In the genomic region with DNA sequence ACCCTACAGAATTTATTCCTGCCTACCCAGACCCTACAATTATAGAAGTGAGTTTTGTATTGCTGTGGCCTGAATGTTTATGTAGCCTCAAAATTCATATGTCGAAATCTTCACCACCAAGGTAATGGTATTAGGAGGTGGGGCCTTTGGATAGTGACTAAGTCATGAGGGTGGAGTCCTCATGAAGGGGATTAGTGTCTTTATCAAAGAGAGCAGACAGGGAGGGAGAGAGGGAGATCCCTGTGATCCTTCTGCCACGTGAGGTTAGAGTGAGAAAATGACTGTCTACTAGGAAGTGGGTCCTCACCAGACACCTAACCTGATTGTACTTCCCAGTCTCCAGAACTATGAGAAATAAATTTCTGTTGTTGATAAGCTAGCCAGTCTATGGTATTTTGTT, we compare ENCODE assay signal across 1 cellular context.
TF ChIP-seq lines count a peak whose summit lies in the region.

No MANE protein-coding gene starts in this region.

TF ChIP-seq in K562, 482 proteins besides CTCF, POLR2A, EP300 and RAD21 (continued from another document and continues in another):
- TF ChIP-seq, protein P1, sequence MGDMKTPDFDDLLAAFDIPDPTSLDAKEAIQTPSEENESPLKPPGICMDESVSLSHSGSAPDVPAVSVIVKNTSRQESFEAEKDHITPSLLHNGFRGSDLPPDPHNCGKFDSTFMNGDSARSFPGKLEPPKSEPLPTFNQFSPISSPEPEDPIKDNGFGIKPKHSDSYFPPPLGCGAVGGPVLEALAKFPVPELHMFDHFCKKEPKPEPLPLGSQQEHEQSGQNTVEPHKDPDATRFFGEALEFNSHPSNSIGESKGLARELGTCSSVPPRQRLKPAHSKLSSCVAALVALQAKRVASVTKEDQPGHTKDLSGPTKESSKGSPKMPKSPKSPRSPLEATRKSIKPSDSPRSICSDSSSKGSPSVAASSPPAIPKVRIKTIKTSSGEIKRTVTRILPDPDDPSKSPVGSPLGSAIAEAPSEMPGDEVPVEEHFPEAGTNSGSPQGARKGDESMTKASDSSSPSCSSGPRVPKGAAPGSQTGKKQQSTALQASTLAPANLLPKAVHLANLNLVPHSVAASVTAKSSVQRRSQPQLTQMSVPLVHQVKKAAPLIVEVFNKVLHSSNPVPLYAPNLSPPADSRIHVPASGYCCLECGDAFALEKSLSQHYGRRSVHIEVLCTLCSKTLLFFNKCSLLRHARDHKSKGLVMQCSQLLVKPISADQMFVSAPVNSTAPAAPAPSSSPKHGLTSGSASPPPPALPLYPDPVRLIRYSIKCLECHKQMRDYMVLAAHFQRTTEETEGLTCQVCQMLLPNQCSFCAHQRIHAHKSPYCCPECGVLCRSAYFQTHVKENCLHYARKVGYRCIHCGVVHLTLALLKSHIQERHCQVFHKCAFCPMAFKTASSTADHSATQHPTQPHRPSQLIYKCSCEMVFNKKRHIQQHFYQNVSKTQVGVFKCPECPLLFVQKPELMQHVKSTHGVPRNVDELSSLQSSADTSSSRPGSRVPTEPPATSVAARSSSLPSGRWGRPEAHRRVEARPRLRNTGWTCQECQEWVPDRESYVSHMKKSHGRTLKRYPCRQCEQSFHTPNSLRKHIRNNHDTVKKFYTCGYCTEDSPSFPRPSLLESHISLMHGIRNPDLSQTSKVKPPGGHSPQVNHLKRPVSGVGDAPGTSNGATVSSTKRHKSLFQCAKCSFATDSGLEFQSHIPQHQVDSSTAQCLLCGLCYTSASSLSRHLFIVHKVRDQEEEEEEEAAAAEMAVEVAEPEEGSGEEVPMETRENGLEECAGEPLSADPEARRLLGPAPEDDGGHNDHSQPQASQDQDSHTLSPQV (IDR thresholded peaks at IDR 0.05): no peak
- TF ChIP-seq THRAP3 (IDR thresholded peaks at IDR 0.05; ENCODE audit: borderline replicate concordance) (no peak), CBFA2T3 (IDR thresholded peaks at IDR 0.05) (peak; percentile 91), CBX5 (IDR thresholded peaks at IDR 0.05; ENCODE audit: borderline replicate concordance, low read depth) (no peak), SMARCC2 (IDR thresholded peaks at IDR 0.05; ENCODE audit: low read depth) (peak; percentile 46; the same call in 1 of the 2 replicates), HCFC1 (IDR thresholded peaks at IDR 0.05; ENCODE audit: low read depth, low read length) (no peak), EZH2 (IDR thresholded peaks at IDR 0.05; ENCODE audit: borderline replicate concordance, low read depth, low read length) (no peak), ZC3H4 (CRISPR knock-in tag; IDR thresholded peaks at IDR 0.05; ENCODE audit: borderline replicate concordance) (no peak), ZNF354B (CRISPR knock-in tag; IDR thresholded peaks at IDR 0.05) (no peak), ZNF445 (CRISPR knock-in tag; IDR thresholded peaks at IDR 0.05; ENCODE audit: low read depth) (no peak), HMG20A (CRISPR knock-in tag; conservative IDR thresholded peaks at IDR 0.05) (no peak), NFIX (CRISPR knock-in tag; IDR thresholded peaks at IDR 0.05; ENCODE audit: low read depth) (no peak), POLR2AphosphoS5 (IDR thresholded peaks at IDR 0.05; ENCODE audit: control insufficient read depth, insufficient read depth, low read depth, low read length) (peak; percentile 53; the same call in 1 of the 2 replicates), HDAC2 (IDR thresholded peaks at IDR 0.05) (no peak), FOXK1 (CRISPR knock-in tag; IDR thresholded peaks at IDR 0.05; ENCODE audit: borderline replicate concordance) (no peak), SMARCA5 (IDR thresholded peaks at IDR 0.05) (no peak), MAZ (CRISPR knock-in tag; conservative IDR thresholded peaks at IDR 0.05 in 1 of 2, IDR thresholded peaks at IDR 0.05 in 1 of 2) (no peak; a peak in 1 of 4 replicates), ZNF311 (CRISPR knock-in tag; IDR thresholded peaks at IDR 0.05) (no peak), TAF15 (IDR thresholded peaks at IDR 0.05; ENCODE audit: low read depth, low read length) (no peak), ZNF668 (CRISPR knock-in tag; IDR thresholded peaks at IDR 0.05) (no peak), LCOR (CRISPR knock-in tag; IDR thresholded peaks at IDR 0.05) (no peak), ZKSCAN8 (CRISPR knock-in tag; IDR thresholded peaks at IDR 0.05) (no peak), SP1 (CRISPR knock-in tag; IDR thresholded peaks at IDR 0.05) (no peak), GABPB1 (CRISPR knock-in tag; IDR thresholded peaks at IDR 0.05) (no peak), NFYB (IDR thresholded peaks at IDR 0.05; ENCODE audit: extremely low read depth, insufficient read length) (no peak)
- TF ChIP-seq, protein P2, sequence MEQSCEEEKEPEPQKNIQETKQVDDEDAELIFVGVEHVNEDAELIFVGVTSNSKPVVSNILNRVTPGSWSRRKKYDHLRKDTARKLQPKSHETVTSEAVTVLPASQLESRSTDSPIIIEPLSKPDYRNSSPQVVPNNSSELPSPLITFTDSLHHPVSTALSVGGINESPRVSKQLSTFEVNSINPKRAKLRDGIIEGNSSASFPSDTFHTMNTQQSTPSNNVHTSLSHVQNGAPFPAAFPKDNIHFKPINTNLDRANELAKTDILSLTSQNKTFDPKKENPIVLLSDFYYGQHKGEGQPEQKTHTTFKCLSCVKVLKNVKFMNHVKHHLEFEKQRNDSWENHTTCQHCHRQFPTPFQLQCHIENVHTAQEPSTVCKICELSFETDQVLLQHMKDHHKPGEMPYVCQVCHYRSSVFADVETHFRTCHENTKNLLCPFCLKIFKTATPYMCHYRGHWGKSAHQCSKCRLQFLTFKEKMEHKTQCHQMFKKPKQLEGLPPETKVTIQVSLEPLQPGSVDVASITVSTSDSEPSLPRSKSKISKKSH (CRISPR knock-in tag; IDR thresholded peaks at IDR 0.05): no peak
- TF ChIP-seq, protein P3, sequence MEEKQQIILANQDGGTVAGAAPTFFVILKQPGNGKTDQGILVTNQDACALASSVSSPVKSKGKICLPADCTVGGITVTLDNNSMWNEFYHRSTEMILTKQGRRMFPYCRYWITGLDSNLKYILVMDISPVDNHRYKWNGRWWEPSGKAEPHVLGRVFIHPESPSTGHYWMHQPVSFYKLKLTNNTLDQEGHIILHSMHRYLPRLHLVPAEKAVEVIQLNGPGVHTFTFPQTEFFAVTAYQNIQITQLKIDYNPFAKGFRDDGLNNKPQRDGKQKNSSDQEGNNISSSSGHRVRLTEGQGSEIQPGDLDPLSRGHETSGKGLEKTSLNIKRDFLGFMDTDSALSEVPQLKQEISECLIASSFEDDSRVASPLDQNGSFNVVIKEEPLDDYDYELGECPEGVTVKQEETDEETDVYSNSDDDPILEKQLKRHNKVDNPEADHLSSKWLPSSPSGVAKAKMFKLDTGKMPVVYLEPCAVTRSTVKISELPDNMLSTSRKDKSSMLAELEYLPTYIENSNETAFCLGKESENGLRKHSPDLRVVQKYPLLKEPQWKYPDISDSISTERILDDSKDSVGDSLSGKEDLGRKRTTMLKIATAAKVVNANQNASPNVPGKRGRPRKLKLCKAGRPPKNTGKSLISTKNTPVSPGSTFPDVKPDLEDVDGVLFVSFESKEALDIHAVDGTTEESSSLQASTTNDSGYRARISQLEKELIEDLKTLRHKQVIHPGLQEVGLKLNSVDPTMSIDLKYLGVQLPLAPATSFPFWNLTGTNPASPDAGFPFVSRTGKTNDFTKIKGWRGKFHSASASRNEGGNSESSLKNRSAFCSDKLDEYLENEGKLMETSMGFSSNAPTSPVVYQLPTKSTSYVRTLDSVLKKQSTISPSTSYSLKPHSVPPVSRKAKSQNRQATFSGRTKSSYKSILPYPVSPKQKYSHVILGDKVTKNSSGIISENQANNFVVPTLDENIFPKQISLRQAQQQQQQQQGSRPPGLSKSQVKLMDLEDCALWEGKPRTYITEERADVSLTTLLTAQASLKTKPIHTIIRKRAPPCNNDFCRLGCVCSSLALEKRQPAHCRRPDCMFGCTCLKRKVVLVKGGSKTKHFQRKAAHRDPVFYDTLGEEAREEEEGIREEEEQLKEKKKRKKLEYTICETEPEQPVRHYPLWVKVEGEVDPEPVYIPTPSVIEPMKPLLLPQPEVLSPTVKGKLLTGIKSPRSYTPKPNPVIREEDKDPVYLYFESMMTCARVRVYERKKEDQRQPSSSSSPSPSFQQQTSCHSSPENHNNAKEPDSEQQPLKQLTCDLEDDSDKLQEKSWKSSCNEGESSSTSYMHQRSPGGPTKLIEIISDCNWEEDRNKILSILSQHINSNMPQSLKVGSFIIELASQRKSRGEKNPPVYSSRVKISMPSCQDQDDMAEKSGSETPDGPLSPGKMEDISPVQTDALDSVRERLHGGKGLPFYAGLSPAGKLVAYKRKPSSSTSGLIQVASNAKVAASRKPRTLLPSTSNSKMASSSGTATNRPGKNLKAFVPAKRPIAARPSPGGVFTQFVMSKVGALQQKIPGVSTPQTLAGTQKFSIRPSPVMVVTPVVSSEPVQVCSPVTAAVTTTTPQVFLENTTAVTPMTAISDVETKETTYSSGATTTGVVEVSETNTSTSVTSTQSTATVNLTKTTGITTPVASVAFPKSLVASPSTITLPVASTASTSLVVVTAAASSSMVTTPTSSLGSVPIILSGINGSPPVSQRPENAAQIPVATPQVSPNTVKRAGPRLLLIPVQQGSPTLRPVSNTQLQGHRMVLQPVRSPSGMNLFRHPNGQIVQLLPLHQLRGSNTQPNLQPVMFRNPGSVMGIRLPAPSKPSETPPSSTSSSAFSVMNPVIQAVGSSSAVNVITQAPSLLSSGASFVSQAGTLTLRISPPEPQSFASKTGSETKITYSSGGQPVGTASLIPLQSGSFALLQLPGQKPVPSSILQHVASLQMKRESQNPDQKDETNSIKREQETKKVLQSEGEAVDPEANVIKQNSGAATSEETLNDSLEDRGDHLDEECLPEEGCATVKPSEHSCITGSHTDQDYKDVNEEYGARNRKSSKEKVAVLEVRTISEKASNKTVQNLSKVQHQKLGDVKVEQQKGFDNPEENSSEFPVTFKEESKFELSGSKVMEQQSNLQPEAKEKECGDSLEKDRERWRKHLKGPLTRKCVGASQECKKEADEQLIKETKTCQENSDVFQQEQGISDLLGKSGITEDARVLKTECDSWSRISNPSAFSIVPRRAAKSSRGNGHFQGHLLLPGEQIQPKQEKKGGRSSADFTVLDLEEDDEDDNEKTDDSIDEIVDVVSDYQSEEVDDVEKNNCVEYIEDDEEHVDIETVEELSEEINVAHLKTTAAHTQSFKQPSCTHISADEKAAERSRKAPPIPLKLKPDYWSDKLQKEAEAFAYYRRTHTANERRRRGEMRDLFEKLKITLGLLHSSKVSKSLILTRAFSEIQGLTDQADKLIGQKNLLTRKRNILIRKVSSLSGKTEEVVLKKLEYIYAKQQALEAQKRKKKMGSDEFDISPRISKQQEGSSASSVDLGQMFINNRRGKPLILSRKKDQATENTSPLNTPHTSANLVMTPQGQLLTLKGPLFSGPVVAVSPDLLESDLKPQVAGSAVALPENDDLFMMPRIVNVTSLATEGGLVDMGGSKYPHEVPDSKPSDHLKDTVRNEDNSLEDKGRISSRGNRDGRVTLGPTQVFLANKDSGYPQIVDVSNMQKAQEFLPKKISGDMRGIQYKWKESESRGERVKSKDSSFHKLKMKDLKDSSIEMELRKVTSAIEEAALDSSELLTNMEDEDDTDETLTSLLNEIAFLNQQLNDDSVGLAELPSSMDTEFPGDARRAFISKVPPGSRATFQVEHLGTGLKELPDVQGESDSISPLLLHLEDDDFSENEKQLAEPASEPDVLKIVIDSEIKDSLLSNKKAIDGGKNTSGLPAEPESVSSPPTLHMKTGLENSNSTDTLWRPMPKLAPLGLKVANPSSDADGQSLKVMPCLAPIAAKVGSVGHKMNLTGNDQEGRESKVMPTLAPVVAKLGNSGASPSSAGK (IDR thresholded peaks at IDR 0.05): peak; percentile 63
- TF ChIP-seq, protein P4, sequence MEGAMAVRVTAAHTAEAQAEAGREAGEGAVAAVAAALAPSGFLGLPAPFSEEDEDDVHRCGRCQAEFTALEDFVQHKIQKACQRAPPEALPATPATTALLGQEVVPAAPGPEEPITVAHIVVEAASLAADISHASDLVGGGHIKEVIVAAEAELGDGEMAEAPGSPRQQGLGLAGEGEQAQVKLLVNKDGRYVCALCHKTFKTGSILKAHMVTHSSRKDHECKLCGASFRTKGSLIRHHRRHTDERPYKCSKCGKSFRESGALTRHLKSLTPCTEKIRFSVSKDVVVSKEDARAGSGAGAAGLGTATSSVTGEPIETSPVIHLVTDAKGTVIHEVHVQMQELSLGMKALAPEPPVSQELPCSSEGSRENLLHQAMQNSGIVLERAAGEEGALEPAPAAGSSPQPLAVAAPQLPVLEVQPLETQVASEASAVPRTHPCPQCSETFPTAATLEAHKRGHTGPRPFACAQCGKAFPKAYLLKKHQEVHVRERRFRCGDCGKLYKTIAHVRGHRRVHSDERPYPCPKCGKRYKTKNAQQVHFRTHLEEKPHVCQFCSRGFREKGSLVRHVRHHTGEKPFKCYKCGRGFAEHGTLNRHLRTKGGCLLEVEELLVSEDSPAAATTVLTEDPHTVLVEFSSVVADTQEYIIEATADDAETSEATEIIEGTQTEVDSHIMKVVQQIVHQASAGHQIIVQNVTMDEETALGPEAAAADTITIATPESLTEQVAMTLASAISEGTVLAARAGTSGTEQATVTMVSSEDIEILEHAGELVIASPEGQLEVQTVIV (CRISPR knock-in tag; IDR thresholded peaks at IDR 0.05; ENCODE audit: borderline replicate concordance): no peak
- TF ChIP-seq, protein P5, sequence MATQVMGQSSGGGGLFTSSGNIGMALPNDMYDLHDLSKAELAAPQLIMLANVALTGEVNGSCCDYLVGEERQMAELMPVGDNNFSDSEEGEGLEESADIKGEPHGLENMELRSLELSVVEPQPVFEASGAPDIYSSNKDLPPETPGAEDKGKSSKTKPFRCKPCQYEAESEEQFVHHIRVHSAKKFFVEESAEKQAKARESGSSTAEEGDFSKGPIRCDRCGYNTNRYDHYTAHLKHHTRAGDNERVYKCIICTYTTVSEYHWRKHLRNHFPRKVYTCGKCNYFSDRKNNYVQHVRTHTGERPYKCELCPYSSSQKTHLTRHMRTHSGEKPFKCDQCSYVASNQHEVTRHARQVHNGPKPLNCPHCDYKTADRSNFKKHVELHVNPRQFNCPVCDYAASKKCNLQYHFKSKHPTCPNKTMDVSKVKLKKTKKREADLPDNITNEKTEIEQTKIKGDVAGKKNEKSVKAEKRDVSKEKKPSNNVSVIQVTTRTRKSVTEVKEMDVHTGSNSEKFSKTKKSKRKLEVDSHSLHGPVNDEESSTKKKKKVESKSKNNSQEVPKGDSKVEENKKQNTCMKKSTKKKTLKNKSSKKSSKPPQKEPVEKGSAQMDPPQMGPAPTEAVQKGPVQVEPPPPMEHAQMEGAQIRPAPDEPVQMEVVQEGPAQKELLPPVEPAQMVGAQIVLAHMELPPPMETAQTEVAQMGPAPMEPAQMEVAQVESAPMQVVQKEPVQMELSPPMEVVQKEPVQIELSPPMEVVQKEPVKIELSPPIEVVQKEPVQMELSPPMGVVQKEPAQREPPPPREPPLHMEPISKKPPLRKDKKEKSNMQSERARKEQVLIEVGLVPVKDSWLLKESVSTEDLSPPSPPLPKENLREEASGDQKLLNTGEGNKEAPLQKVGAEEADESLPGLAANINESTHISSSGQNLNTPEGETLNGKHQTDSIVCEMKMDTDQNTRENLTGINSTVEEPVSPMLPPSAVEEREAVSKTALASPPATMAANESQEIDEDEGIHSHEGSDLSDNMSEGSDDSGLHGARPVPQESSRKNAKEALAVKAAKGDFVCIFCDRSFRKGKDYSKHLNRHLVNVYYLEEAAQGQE (CRISPR knock-in tag; IDR thresholded peaks at IDR 0.05; ENCODE audit: low read depth): no peak
- TF ChIP-seq, protein P6, sequence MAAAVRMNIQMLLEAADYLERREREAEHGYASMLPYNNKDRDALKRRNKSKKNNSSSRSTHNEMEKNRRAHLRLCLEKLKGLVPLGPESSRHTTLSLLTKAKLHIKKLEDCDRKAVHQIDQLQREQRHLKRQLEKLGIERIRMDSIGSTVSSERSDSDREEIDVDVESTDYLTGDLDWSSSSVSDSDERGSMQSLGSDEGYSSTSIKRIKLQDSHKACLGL (CRISPR knock-in tag; IDR thresholded peaks at IDR 0.05; ENCODE audit: borderline replicate concordance, poor library complexity, severe bottlenecking): no peak
